Comparison of ENCODE assay signal across 9 cellular contexts in genomic region chr16:72876221-72876620, GRCh38.
DNase-seq lines count a peak whose midpoint lies in the region; ATAC-seq and TF ChIP-seq lines count a peak whose summit lies in the region.
"Had no signal": no experiment of that assay in that cellular context is flagged by ENCODE, and none has a peak within 500 bp of the region (broad histone marks: within the 10 kb centered on the region; RNA-seq: fewer than 3 reads in every experiment).

No MANE protein-coding gene starts in this region.

- TF ChIP-seq CTCF in lower leg skin (IDR thresholded peaks at IDR 0.05), result no peak
- no peak for TF ChIP-seq CTCF in spleen (IDR thresholded peaks at IDR 0.05 in 8 of 11, conservative IDR thresholded peaks at IDR 0.05 in 3 of 11)

- peak overlapping the region in 3 of 8 donors; percentile 30 to 48 (median 43) for H3K27ac ChIP-seq in spleen
- H3K27ac ChIP-seq: neutrophil had no signal

- no peak for TF ChIP-seq POLR2A in lower leg skin (IDR thresholded peaks at IDR 0.05)
- TF ChIP-seq POLR2A in spleen (IDR thresholded peaks at IDR 0.05), result no peak

- H3K4me1 Mint-ChIP-seq in activated T-helper 17 cell treated with anti-CD3 and anti-CD28 coated beads, Interleukin-2, amount 50 U/mL, for 72 hours, result no peaks in the 10 kb centered on the region

- peaks cover 6% of the 10 kb centered on the region for H3K27me3 Mint-ChIP-seq in activated T-helper 17 cell treated with anti-CD3 and anti-CD28 coated beads, Interleukin-2, amount 50 U/mL, for 72 hours

- WGBS in lower leg skin, 2 donors, result 57 to 59% methylated on average over 8 of the region's 8 CpGs
- WGBS in spleen, 5 donors, result 12 to 23% (median 16%) methylated on average over 8 of the region's 8 CpGs

- H3K4me1 ChIP-seq in spleen, result peaks cover 11 to 56% (median 34%) of the 10 kb centered on the region in 6 donors

- H3K9me3 Mint-ChIP-seq in activated T-helper 17 cell treated with anti-CD3 and anti-CD28 coated beads, Interleukin-2, amount 50 U/mL, for 72 hours, result no peaks in the 10 kb centered on the region

- H3K9me3 ChIP-seq in spleen, result no peaks in the 10 kb centered on the region
- H3K9me3 ChIP-seq: neutrophil had no signal

- peak; percentile 67 for ATAC-seq in GM21737 (IDR thresholded peaks at IDR 0.05; ENCODE audit: unreplicated experiment)
- ATAC-seq in activated T-helper 17 cell treated with anti-CD3 and anti-CD28 coated beads, Interleukin-2, amount 50 U/mL, for 72 hours (replicated peaks), result peak; percentile 51

- H3K36me3 ChIP-seq in spleen, result peaks cover 0 to 4% (median 0%) of the 10 kb centered on the region in 6 donors
- H3K36me3 ChIP-seq: neutrophil had no signal

- H3K27me3 ChIP-seq in spleen (replicated peaks in 1 of 7), result no peaks in the 10 kb centered on the region
- H3K27me3 ChIP-seq: neutrophil had no signal

- intact Hi-C loops in lower leg skin (cut with DNase I; ENCODE audit: low total_unique reads), result no loop called here
- intact Hi-C loops in spleen (cut with DNase I; ENCODE audit: low total_unique reads), result no loop called here

- no peaks in the 10 kb centered on the region for H3K36me3 Mint-ChIP-seq in activated T-helper 17 cell treated with anti-CD3 and anti-CD28 coated beads, Interleukin-2, amount 50 U/mL, for 72 hours (ENCODE audit: low read depth)

- DNase-seq in AG08395 (ENCODE audit: low spot score), result peak; percentile 72
- DNase-seq in lower leg skin (ENCODE audit: low spot score in 2 of 2), result peak; percentile 34 to 88
- DNase-seq in NCI-H446 (lab: John Stamatoyannopoulos, UW), result no peak
- DNase-seq in HPDE6-E6E7 (ENCODE audit: extremely low spot score), result no peak
- DNase-seq in spleen, result no peak
- no peak for DNase-seq in NCI-H2171 treated with DMSO at 0.1 percent for 48 hours (lab: John Stamatoyannopoulos, UW)

- no peak overlapping the region for H3K27ac Mint-ChIP-seq in activated T-helper 17 cell treated with anti-CD3 and anti-CD28 coated beads, Interleukin-2, amount 50 U/mL, for 72 hours

- no peak overlapping the region for H3K4me3 Mint-ChIP-seq in activated T-helper 17 cell treated with anti-CD3 and anti-CD28 coated beads, Interleukin-2, amount 50 U/mL, for 72 hours

- H3K4me3 ChIP-seq in lower leg skin (ENCODE audit: low read depth, poor library complexity, severe bottlenecking), result no peak overlapping the region
- no peak overlapping the region for H3K4me3 ChIP-seq in spleen

Comparison
In these comparisons a context has a peak if more than half of its experiments do, and no peak if none do; other contexts are left out.
1. DNase-seq: peak in AG08395 (single experiment) and lower leg skin (2 of 2); none in NCI-H446 (0 of 2), HPDE6-E6E7 (single experiment), spleen (single experiment) and NCI-H2171 treated with DMSO at 0.1 percent for 48 hours (single experiment).